In genomic region chr2:33022395-33022985, GRCh38 we compare ENCODE assay signal across 1 cellular context.
TF ChIP-seq lines count a peak whose summit lies in the region.

No MANE protein-coding gene starts in this region.

TF ChIP-seq in H1, 55 proteins besides CTCF, POLR2A, EP300 and RAD21:
- no peak for TF ChIP-seq JUND (IDR thresholded peaks at IDR 0.05; ENCODE audit: low read length)
- no peak for TF ChIP-seq ATF3 (IDR thresholded peaks at IDR 0.05; ENCODE audit: insufficient read depth, low read depth, low read length)
- TF ChIP-seq ATF2 (IDR thresholded peaks at IDR 0.05; ENCODE audit: low read length): no peak
- peak; percentile 47; the same call in 1 of the 2 replicates for TF ChIP-seq KDM1A (IDR thresholded peaks at IDR 0.05; ENCODE audit: borderline replicate concordance, low read length)
- no peak for TF ChIP-seq SIN3A (conservative IDR thresholded peaks at IDR 0.05 in 1 of 2, IDR thresholded peaks at IDR 0.05 in 1 of 2; ENCODE audit: low read depth in 1 of 2, low read length in 2 of 2)
- TF ChIP-seq CBX5 (IDR thresholded peaks at IDR 0.05; ENCODE audit: low read depth, low read length): no peak
TF ChIP-seq in H1: peak in this region for 1.
